In the genomic region with DNA sequence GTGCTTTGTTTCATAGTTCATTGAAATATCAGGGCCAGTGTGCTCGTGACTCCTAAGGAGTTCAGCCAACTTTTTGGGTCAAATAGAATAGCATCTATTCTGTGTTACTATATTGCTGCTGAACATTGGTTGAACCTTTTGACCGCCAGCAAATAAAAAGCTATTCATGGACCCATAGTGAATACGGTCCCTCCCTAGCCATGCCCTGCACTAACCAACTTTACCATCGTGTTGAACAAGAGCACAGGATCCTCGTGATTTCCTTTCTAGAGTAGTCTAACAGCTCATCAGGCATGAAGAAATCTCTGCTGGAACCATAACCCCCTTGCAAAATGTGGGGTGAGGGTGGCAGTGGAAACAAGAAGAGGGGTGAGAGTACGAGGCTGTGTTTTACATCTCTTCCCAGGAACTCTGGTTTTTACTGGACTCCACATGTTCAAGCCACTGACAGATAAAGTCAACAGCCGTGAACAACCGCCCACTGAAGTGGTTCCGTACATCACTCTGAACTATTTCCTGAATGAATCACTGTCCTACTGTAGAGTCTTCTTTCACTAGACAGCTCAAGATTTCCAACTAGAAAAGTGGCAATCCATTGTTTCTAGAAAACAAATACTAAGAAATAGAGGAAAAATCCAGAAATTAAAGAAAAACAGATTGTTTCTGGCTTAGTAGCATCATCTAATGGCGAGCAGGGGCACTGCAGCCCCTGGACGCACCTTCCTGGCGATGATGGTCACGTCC, we compare ENCODE assay signal across 8 cellular contexts.
A peak's percentile ranks its signal among the peaks of the same experiment; 100 is the strongest.
DNase-seq lines count a peak whose midpoint lies in the region; ATAC-seq, FAIRE-seq and TF ChIP-seq lines count a peak whose summit lies in the region.

No MANE protein-coding gene starts in this region.

- POLR2A ChIA-PET in Caco-2 (lab: Charles Lee): no interaction called here

- no peak for ATAC-seq in GM19455 (IDR thresholded peaks at IDR 0.05; ENCODE audit: unreplicated experiment)

- no peaks in the 10 kb centered on the region for H3K36me3 Mint-ChIP-seq in Caco-2 (ENCODE audit: insufficient read depth, unreplicated experiment)

- H3K9me3 Mint-ChIP-seq in Caco-2 (ENCODE audit: unreplicated experiment): peaks cover 13% of the 10 kb centered on the region

- BruUV-seq in Caco-2 (replicated peaks; lab: Mats Ljungman, UMichigan): no TSS peak

- no peaks in the 10 kb centered on the region for H3K4me1 Mint-ChIP-seq in Caco-2 (ENCODE audit: low read depth, unreplicated experiment)

- no peak for FAIRE-seq in HTR-8/SVneo (lab: Jason Lieb, UNC)

- no peak overlapping the region for H3K4me3 Mint-ChIP-seq in Caco-2 (ENCODE audit: unreplicated experiment)

- no peak overlapping the region for H3K4me3 ChIP-seq in Caco-2 (ENCODE audit: low read depth, low read length)

- H3K4me1 ChIP-seq in Caco-2: no peaks in the 10 kb centered on the region

- no peaks in the 10 kb centered on the region for H3K27me3 ChIP-seq in Caco-2 (replicated peaks; ENCODE audit: control insufficient read depth, insufficient read depth, low read length)

- H3K9me3 ChIP-seq in Caco-2: no peaks in the 10 kb centered on the region

- no peaks in the 10 kb centered on the region for H3K36me3 ChIP-seq in Caco-2 (ENCODE audit: control insufficient read depth, insufficient read depth, low read length)

- TF ChIP-seq CTCF in Caco-2 (IDR thresholded peaks at IDR 0.05; ENCODE audit: insufficient read depth in 1 of 2, low read depth in 1 of 2, low read length in 1 of 2, severe bottlenecking in 1 of 2, unreplicated experiment in 1 of 2): peak; percentile 64 to 77

- DNase-seq in Caco-2 (peak in 1 of 2 experiments; percentile 20), HTR-8/SVneo (ENCODE audit: insufficient read length, low spot score) (peak; percentile 14), hepatic stellate cell (ENCODE audit: low spot score) (peak; percentile 30), HuH-7.5 (ENCODE audit: low spot score) (no peak), GDM1 (lab: John Stamatoyannopoulos, UW) (no peak)
- peak; percentile 28 for DNase-seq in activated naive CD4-positive, alpha-beta T cell treated with anti-CD3 and anti-CD28 coated beads, Interleukin-2, amount 50 U/mL, for 16 hours
- peak; percentile 39 for DNase-seq in stimulated activated CD4-positive, alpha-beta T cell treated with anti-CD3 and anti-CD28 coated beads, Interleukin-2, amount 100 ng/mL, for 4 hours (ENCODE audit: low read depth)

- CTCF ChIA-PET in Caco-2 (lab: Charles Lee): interaction anchor here (0.9 to 1.3 kb wide), 2 partner anchors 86 to 130 kb away, joined by 3 to 18 read pairs; a partner anchor contains a TSS

- intact Hi-C loops in Caco-2 (cut with micrococcal nuclease; ENCODE audit: unreplicated experiment): loop anchor here (1.0 to 5.0 kb wide), 3 partner anchors 45 to 134 kb away; a partner anchor contains a TSS

- H3K27ac Mint-ChIP-seq in Caco-2 (ENCODE audit: unreplicated experiment): no peak overlapping the region

- no peaks in the 10 kb centered on the region for H3K27me3 Mint-ChIP-seq in Caco-2 (ENCODE audit: insufficient read depth, unreplicated experiment)

Comparison
In these comparisons a context has a peak if more than half of its experiments do, and no peak if none do; other contexts are left out.
1. DNase-seq: peak in HTR-8/SVneo (single experiment), activated naive CD4-positive, alpha-beta T cell treated with anti-CD3 and anti-CD28 coated beads, Interleukin-2, amount 50 U/mL, for 16 hours (single experiment), hepatic stellate cell (single experiment) and stimulated activated CD4-positive, alpha-beta T cell treated with anti-CD3 and anti-CD28 coated beads, Interleukin-2, amount 100 ng/mL, for 4 hours (single experiment); none in HuH-7.5 (single experiment) and GDM1 (single experiment).